28 cellular contexts compared by ENCODE assay signal in genomic region chr14:57371013-57371412, GRCh38.
"Had no signal": no experiment of that assay in that cellular context is flagged by ENCODE, and none has a peak within 500 bp of the region (broad histone marks: within the 10 kb centered on the region; RNA-seq: fewer than 3 reads in every experiment).

No MANE protein-coding gene starts in this region.

- H3K9me3 ChIP-seq: neutrophil, right atrium auricular region, suprapubic skin, thoracic aorta, tibial artery, upper lobe of right lung had no signal

- FAIRE-seq: islet of Langerhans, urothelium cell line had no signal

- H3K4me2 ChIP-seq: neural progenitor cell had no signal

- H3K9ac ChIP-seq: neural progenitor cell, parathyroid adenoma had no signal

- H3K4me3 ChIP-seq: left ventricle myocardium inferior, lung, neural progenitor cell, psoas muscle, right atrium auricular region, skin epidermis, suprapubic skin, thoracic aorta, tibial artery, upper lobe of right lung had no signal

- H3K27me3 ChIP-seq: neural progenitor cell, neutrophil, right atrium auricular region, upper lobe of right lung had no signal

- H3K79me2 ChIP-seq: parathyroid adenoma had no signal

- H2AFZ ChIP-seq: neural progenitor cell, parathyroid adenoma had no signal

- ATAC-seq: natural killer cell; psoas muscle; sciatic nerve; stimulated activated effector memory CD8-positive, alpha-beta T cell treated with anti-CD3 and anti-CD28 coated beads, Interleukin-12 subunit alpha, Interleukin-12 subunit beta, amount 100 ng/mL, for 72 hours; upper lobe of right lung had no signal

- H3K36me3 ChIP-seq: left ventricle myocardium inferior, neural progenitor cell, neutrophil, right atrium auricular region, suprapubic skin, thoracic aorta, tibial artery, upper lobe of right lung had no signal

- H3K27ac ChIP-seq: left ventricle myocardium inferior, neural progenitor cell, neutrophil, parathyroid adenoma, psoas muscle, right atrium auricular region, skin epidermis, suprapubic skin, thoracic aorta, tibial artery, upper lobe of right lung had no signal

- DNase-seq: hypothalamus; immature natural killer cell; left ventricle myocardium inferior; mesendoderm; naive B cell; natural killer cell; nephron progenitor cell; occipital lobe; psoas muscle; stimulated activated CD4-positive, alpha-beta T cell treated with anti-CD3 and anti-CD28 coated beads, Interleukin-12 subunit alpha, Interleukin-12 subunit beta, amount 100 ng/mL, for 4 hours; stimulated activated CD4-positive, alpha-beta T cell treated with anti-CD3 and anti-CD28 coated beads, Interleukin-15, amount 100 ng/mL, for 24 hours; stimulated activated CD4-positive, alpha-beta T cell treated with anti-CD3 and anti-CD28 coated beads, Interleukin-2, amount 100 ng/mL, for 24 hours; stimulated activated CD4-positive, alpha-beta T cell treated with anti-CD3 and anti-CD28 coated beads, Interleukin-4, amount 100 ng/mL, for 24 hours; stimulated activated naive CD4-positive, alpha-beta T cell; tibial artery; upper lobe of right lung had no signal

- H3K4me1 ChIP-seq: left ventricle myocardium inferior, parathyroid adenoma, psoas muscle, right atrium auricular region, suprapubic skin, tibial artery, upper lobe of right lung had no signal
